In genomic region chr1:18390953-18391352, GRCh38 we compare ENCODE assay signal across 30 cellular contexts.
"Had no signal": no experiment of that assay in that cellular context is flagged by ENCODE, and none has a peak within 500 bp of the region (broad histone marks: within the 10 kb centered on the region; RNA-seq: fewer than 3 reads in every experiment).

No MANE protein-coding gene starts in this region.

- H3K36me3 ChIP-seq: adrenal gland, brain microvascular endothelial cell, breast epithelium had no signal

- H3K27ac ChIP-seq: adrenal gland, body of pancreas, brain microvascular endothelial cell, breast epithelium, VCaP had no signal

- H3K27me3 ChIP-seq: adrenal gland, body of pancreas, brain microvascular endothelial cell had no signal

- ATAC-seq: activated CD8-positive, alpha-beta T cell treated with anti-CD3 and anti-CD28 coated beads for 36 hours; activated naive CD4-positive, alpha-beta T cell treated with anti-CD3 and anti-CD28 coated beads, Interleukin-2, amount 50 U/mL, for 72 hours; activated T-cell treated with anti-CD3 and anti-CD28 coated beads, Interleukin-2, amount 50 U/mL, for 4 hours; activated T-cell treated with anti-CD3 and anti-CD28 coated beads, Interleukin-2, amount 50 U/mL, for 72 hours; activated T-helper 17 cell treated with anti-CD3 and anti-CD28 coated beads, Interleukin-2, amount 50 U/mL, for 72 hours; body of pancreas had no signal

- H3K4me3 ChIP-seq: adrenal gland, body of pancreas, breast epithelium had no signal

- H3K4me1 ChIP-seq: body of pancreas, breast epithelium had no signal

- H3K9me3 ChIP-seq: adrenal gland, body of pancreas, breast epithelium had no signal

- DNase-seq: activated B cell treated with CpG ODN at 0.5 μM for 24 hours; activated CD4-positive, alpha-beta memory T cell treated with anti-CD3 and anti-CD28 coated beads for 36 hours; activated CD4-positive, alpha-beta T cell treated with anti-CD3 and anti-CD28 coated beads for 4 hours; activated CD4-positive, alpha-beta T cell treated with anti-CD3 and anti-CD28 coated beads, Interleukin-2, amount 10 ng/mL, durations not matched to agents 24 days and 14 days; activated CD4-positive, alpha-beta T cell treated with anti-CD3 and anti-CD28 coated beads, Interleukin-2, amount 50 U/mL, for 1 hour; activated CD4-positive, alpha-beta T cell treated with anti-CD3 and anti-CD28 coated beads, Interleukin-2, amount 50 U/mL, for 4 hours; activated CD4-positive, CD25-positive, alpha-beta regulatory T cell treated with anti-CD3 and anti-CD28 coated beads, Interleukin-2, amount 50 U/mL, for 72 hours; activated CD8-positive, alpha-beta memory T cell treated with anti-CD3 and anti-CD28 coated beads, Interleukin-2, amount 50 U/mL, for 4 hours; activated CD8-positive, alpha-beta T cell treated with anti-CD3 and anti-CD28 coated beads for 36 hours; activated effector memory CD4-positive, alpha-beta T cell treated with anti-CD3 and anti-CD28 coated beads, Interleukin-2, amount 50 U/mL, for 16 hours; activated gamma-delta T cell treated with Interleukin-2 at 50 U/mL for 16 hours; activated naive CD4-positive, alpha-beta T cell; activated naive CD4-positive, alpha-beta T cell treated with anti-CD3 and anti-CD28 coated beads for 36 hours; activated naive CD4-positive, alpha-beta T cell treated with anti-CD3 and anti-CD28 coated beads, Interleukin-2, amount 50 U/mL, for 16 hours; activated naive CD8-positive, alpha-beta T cell treated with anti-CD3 and anti-CD28 coated beads for 36 hours; activated T-cell treated with anti-CD3 and anti-CD28 coated beads for 4 hours; activated T-cell treated with anti-CD3 and anti-CD28 coated beads, Interleukin-2, amount 50 U/mL, for 1 hour; activated T-cell treated with anti-CD3 and anti-CD28 coated beads, Interleukin-2, amount 50 U/mL, for 4 hours; activated T-cell treated with anti-CD3 and anti-CD28 coated beads, Interleukin-2, amount 50 U/mL, for 72 hours; adrenal gland; amniotic stem cell; body of pancreas; brain microvascular endothelial cell; central memory CD4-positive, alpha-beta T cell; T-helper 2 cell; T-helper 9 cell had no signal
